In the genomic region with DNA sequence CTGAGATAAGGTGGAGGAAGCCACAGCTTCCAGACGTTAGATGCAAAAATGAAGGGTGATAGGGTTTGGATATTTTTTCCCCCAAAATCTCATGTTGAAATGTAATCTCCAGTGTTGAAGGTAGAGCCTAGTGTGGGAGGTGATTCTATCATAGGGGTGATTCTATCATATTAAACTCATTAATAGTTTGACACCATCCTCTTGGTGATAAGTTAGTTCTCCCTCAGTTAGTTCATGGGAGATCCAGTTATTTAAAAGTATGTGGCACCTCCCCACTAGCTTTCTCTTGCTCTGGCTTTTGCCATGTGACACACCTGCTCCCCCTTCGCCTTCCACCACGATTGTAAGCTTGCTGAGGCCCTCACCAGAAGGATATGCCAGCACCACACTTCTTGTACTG, we compare ENCODE assay signal across 38 cellular contexts.
"Had no signal": no experiment of that assay in that cellular context is flagged by ENCODE, and none has a peak within 500 bp of the region (broad histone marks: within the 10 kb centered on the region; RNA-seq: fewer than 3 reads in every experiment).

No MANE protein-coding gene starts in this region.

- H3K27ac Mint-ChIP-seq: activated CD4-positive, alpha-beta memory T cell treated with anti-CD3 and anti-CD28 coated beads, Interleukin-2, amount 10 ng/mL, durations not matched to agents 7 days and 5 days; activated CD4-positive, alpha-beta T cell treated with anti-CD3 and anti-CD28 coated beads for 36 hours; activated CD4-positive, alpha-beta T cell treated with anti-CD3 and anti-CD28 coated beads, Interleukin-2, amount 10 ng/mL, durations not matched to agents 7 days and 5 days; activated CD8-positive, alpha-beta memory T cell treated with anti-CD3 and anti-CD28 coated beads, Interleukin-2, amount 10 ng/mL, durations not matched to agents 7 days and 5 days; activated CD8-positive, alpha-beta T cell treated with anti-CD3 and anti-CD28 coated beads, Interleukin-2, amount 10 ng/mL, durations not matched to agents 7 days and 5 days; activated naive CD4-positive, alpha-beta T cell treated with anti-CD3 and anti-CD28 coated beads, Interleukin-2, amount 10 ng/mL, durations not matched to agents 7 days and 5 days; activated naive CD4-positive, alpha-beta T cell treated with anti-CD3 and anti-CD28 coated beads, Interleukin-2, amount 50 U/mL, for 24 hours; activated naive CD8-positive, alpha-beta T cell; activated naive CD8-positive, alpha-beta T cell treated with anti-CD3 and anti-CD28 coated beads, Interleukin-2, amount 10 ng/mL, durations not matched to agents 7 days and 5 days; activated naive CD8-positive, alpha-beta T cell treated with anti-CD3 and anti-CD28 coated beads, Interleukin-2, amount 50 U/mL, for 24 hours; activated T-cell treated with anti-CD3 and anti-CD28 coated beads, Interleukin-2, amount 50 U/mL, for 24 hours; activated T-helper 2 cell treated with anti-CD3 and anti-CD28 coated beads, Interferon-gamma antibody, Interleukin-2, Interleukin-4, amounts not matched to agents 10 μg/mL and 5 μg/mL and 100 μg/mL, durations not matched to agents 14 hours and 24 hours and 36 hours; brain; T-helper 1 cell treated with Interleukin-12 subunit alpha and Interleukin-12 subunit beta and Interleukin-4 antibody, amounts not matched to agents 30 μg/mL and 1 μg/mL, for 36 hours; T-helper 2 cell treated with Interferon-gamma antibody and Interleukin-4, amounts not matched to agents 5 μg/mL and 100 μg/mL, for 36 hours; WTC11 had no signal

- H3K4me3 Mint-ChIP-seq: activated CD4-positive, alpha-beta memory T cell treated with anti-CD3 and anti-CD28 coated beads, Interleukin-2, amount 10 ng/mL, durations not matched to agents 7 days and 5 days; activated CD4-positive, alpha-beta T cell treated with anti-CD3 and anti-CD28 coated beads for 36 hours; activated CD4-positive, alpha-beta T cell treated with anti-CD3 and anti-CD28 coated beads, Interleukin-2, amount 10 ng/mL, durations not matched to agents 7 days and 5 days; activated CD8-positive, alpha-beta memory T cell treated with anti-CD3 and anti-CD28 coated beads, Interleukin-2, amount 10 ng/mL, durations not matched to agents 7 days and 5 days; activated CD8-positive, alpha-beta T cell treated with anti-CD3 and anti-CD28 coated beads, Interleukin-2, amount 10 ng/mL, durations not matched to agents 7 days and 5 days; activated naive CD4-positive, alpha-beta T cell treated with anti-CD3 and anti-CD28 coated beads, Interleukin-2, amount 10 ng/mL, durations not matched to agents 7 days and 5 days; activated naive CD4-positive, alpha-beta T cell treated with anti-CD3 and anti-CD28 coated beads, Interleukin-2, amount 50 U/mL, for 24 hours; activated naive CD8-positive, alpha-beta T cell; activated naive CD8-positive, alpha-beta T cell treated with anti-CD3 and anti-CD28 coated beads, Interleukin-2, amount 10 ng/mL, durations not matched to agents 7 days and 5 days; activated naive CD8-positive, alpha-beta T cell treated with anti-CD3 and anti-CD28 coated beads, Interleukin-2, amount 50 U/mL, for 24 hours; activated T-cell treated with anti-CD3 and anti-CD28 coated beads, Interleukin-2, amount 50 U/mL, for 24 hours; brain; central memory CD8-positive, alpha-beta T cell; T-helper 1 cell treated with Interleukin-12 subunit alpha and Interleukin-12 subunit beta and Interleukin-4 antibody, amounts not matched to agents 30 μg/mL and 1 μg/mL, for 36 hours; T-helper 2 cell treated with Interferon-gamma antibody and Interleukin-4, amounts not matched to agents 5 μg/mL and 100 μg/mL, for 36 hours; WTC11 had no signal

- H3K27me3 Mint-ChIP-seq: activated CD4-positive, alpha-beta memory T cell treated with anti-CD3 and anti-CD28 coated beads, Interleukin-2, amount 10 ng/mL, durations not matched to agents 7 days and 5 days; activated CD4-positive, alpha-beta T cell treated with anti-CD3 and anti-CD28 coated beads for 36 hours; activated CD4-positive, alpha-beta T cell treated with anti-CD3 and anti-CD28 coated beads, Interleukin-2, amount 10 ng/mL, durations not matched to agents 7 days and 5 days; activated CD8-positive, alpha-beta memory T cell treated with anti-CD3 and anti-CD28 coated beads, Interleukin-2, amount 10 ng/mL, durations not matched to agents 7 days and 5 days; activated naive CD4-positive, alpha-beta T cell treated with anti-CD3 and anti-CD28 coated beads, Interleukin-2, amount 50 U/mL, for 24 hours; activated naive CD8-positive, alpha-beta T cell treated with anti-CD3 and anti-CD28 coated beads, Interleukin-2, amount 50 U/mL, for 24 hours; activated T-cell treated with anti-CD3 and anti-CD28 coated beads, Interleukin-2, amount 50 U/mL, for 24 hours; brain; central memory CD8-positive, alpha-beta T cell had no signal

- H3K27ac ChIP-seq: ascending aorta, cardiac muscle cell, VCaP had no signal

- H3K4me3 ChIP-seq: ascending aorta, cardiac muscle cell had no signal

- H3K9me3 ChIP-seq: ascending aorta had no signal

- H3K9me3 Mint-ChIP-seq: activated CD4-positive, alpha-beta memory T cell treated with anti-CD3 and anti-CD28 coated beads, Interleukin-2, amount 10 ng/mL, durations not matched to agents 7 days and 5 days; activated CD4-positive, alpha-beta T cell treated with anti-CD3 and anti-CD28 coated beads, Interleukin-2, amount 10 ng/mL, durations not matched to agents 7 days and 5 days; activated naive CD4-positive, alpha-beta T cell treated with anti-CD3 and anti-CD28 coated beads, Interleukin-2, amount 10 ng/mL, durations not matched to agents 7 days and 5 days; activated naive CD4-positive, alpha-beta T cell treated with anti-CD3 and anti-CD28 coated beads, Interleukin-2, amount 50 U/mL, for 24 hours; activated naive CD8-positive, alpha-beta T cell treated with anti-CD3 and anti-CD28 coated beads, Interleukin-2, amount 10 ng/mL, durations not matched to agents 7 days and 5 days; activated naive CD8-positive, alpha-beta T cell treated with anti-CD3 and anti-CD28 coated beads, Interleukin-2, amount 50 U/mL, for 24 hours; activated T-cell treated with anti-CD3 and anti-CD28 coated beads, Interleukin-2, amount 50 U/mL, for 24 hours; activated T-helper 2 cell treated with anti-CD3 and anti-CD28 coated beads, Interferon-gamma antibody, Interleukin-2, Interleukin-4, amounts not matched to agents 10 μg/mL and 5 μg/mL and 100 μg/mL, durations not matched to agents 14 hours and 24 hours and 36 hours; brain; central memory CD8-positive, alpha-beta T cell; T-helper 1 cell treated with Interleukin-12 subunit alpha and Interleukin-12 subunit beta and Interleukin-4 antibody, amounts not matched to agents 30 μg/mL and 1 μg/mL, for 36 hours; T-helper 2 cell treated with Interferon-gamma antibody and Interleukin-4, amounts not matched to agents 5 μg/mL and 100 μg/mL, for 36 hours; WTC11 had no signal

- H3K36me3 Mint-ChIP-seq: activated CD8-positive, alpha-beta memory T cell treated with anti-CD3 and anti-CD28 coated beads, Interleukin-2, amount 10 ng/mL, durations not matched to agents 7 days and 5 days; activated naive CD4-positive, alpha-beta T cell treated with anti-CD3 and anti-CD28 coated beads, Interleukin-2, amount 10 ng/mL, durations not matched to agents 7 days and 5 days; activated naive CD4-positive, alpha-beta T cell treated with anti-CD3 and anti-CD28 coated beads, Interleukin-2, amount 50 U/mL, for 24 hours; activated naive CD8-positive, alpha-beta T cell; activated naive CD8-positive, alpha-beta T cell treated with anti-CD3 and anti-CD28 coated beads, Interleukin-2, amount 10 ng/mL, durations not matched to agents 7 days and 5 days; brain; WTC11 had no signal

- H3K36me3 ChIP-seq: ascending aorta, cardiac muscle cell had no signal

- DNase-seq: activated CD4-positive, alpha-beta memory T cell treated with anti-CD3 and anti-CD28 coated beads, Interleukin-2, amount 10 ng/mL, durations not matched to agents 7 days and 5 days; activated CD4-positive, alpha-beta T cell treated with anti-CD3 and anti-CD28 coated beads for 1 hour; activated CD4-positive, alpha-beta T cell treated with anti-CD3 and anti-CD28 coated beads for 36 hours; activated CD4-positive, alpha-beta T cell treated with anti-CD3 and anti-CD28 coated beads for 48 hours; activated CD4-positive, alpha-beta T cell treated with anti-CD3 and anti-CD28 coated beads, Interleukin-2, amount 10 ng/mL, durations not matched to agents 7 days and 5 days; activated CD4-positive, alpha-beta T cell treated with anti-CD3 and anti-CD28 coated beads, Interleukin-2, amount 50 U/mL, for 48 hours; activated CD4-positive, CD25-positive, alpha-beta regulatory T cell; activated CD8-positive, alpha-beta memory T cell treated with anti-CD3 and anti-CD28 coated beads for 24 hours; activated CD8-positive, alpha-beta memory T cell treated with anti-CD3 and anti-CD28 coated beads, Interleukin-2, amount 10 ng/mL, durations not matched to agents 7 days and 5 days; activated CD8-positive, alpha-beta memory T cell treated with anti-CD3 and anti-CD28 coated beads, Interleukin-2, amount 50 U/mL, for 48 hours; activated CD8-positive, alpha-beta T cell treated with anti-CD3 and anti-CD28 coated beads, Interleukin-2, amount 10 ng/mL, durations not matched to agents 7 days and 5 days; activated effector memory CD4-positive, alpha-beta T cell treated with Interleukin-2 at 50 U/mL for 16 hours; activated gamma-delta T cell; activated naive CD4-positive, alpha-beta T cell treated with anti-CD3 and anti-CD28 coated beads, Interleukin-2, amount 10 ng/mL, durations not matched to agents 7 days and 5 days; activated naive CD4-positive, alpha-beta T cell treated with Interleukin-2 at 50 U/mL for 16 hours; activated naive CD8-positive, alpha-beta T cell treated with anti-CD3 and anti-CD28 coated beads, Interleukin-2, amount 10 ng/mL, durations not matched to agents 7 days and 5 days; activated naive CD8-positive, alpha-beta T cell treated with anti-CD3 and anti-CD28 coated beads, Interleukin-2, amount 50 U/mL, for 24 hours; activated T-cell treated with anti-CD3 and anti-CD28 coated beads, Interleukin-2, amount 50 U/mL, for 24 hours; activated T-cell treated with anti-CD3 and anti-CD28 coated beads, Interleukin-2, amount 50 U/mL, for 48 hours; amygdala; anterior cingulate cortex; caudate nucleus; cerebellar nuclear complex; T-helper 1 cell; T-helper 2 cell; T-helper 9 cell had no signal

- H3K27me3 ChIP-seq: ascending aorta, cardiac muscle cell had no signal

- H3K4me1 ChIP-seq: ascending aorta had no signal

- ATAC-seq: activated CD4-positive, alpha-beta T cell treated with anti-CD3 and anti-CD28 coated beads for 36 hours; activated CD4-positive, CD25-positive, alpha-beta regulatory T cell treated with anti-CD3 and anti-CD28 coated beads, Interleukin-2, amount 50 U/mL, for 24 hours; activated CD8-positive, alpha-beta memory T cell treated with anti-CD3 and anti-CD28 coated beads, Interleukin-2, amount 10 ng/mL, durations not matched to agents 7 days and 5 days; activated CD8-positive, alpha-beta T cell treated with anti-CD3 and anti-CD28 coated beads, Interleukin-2, amount 10 ng/mL, durations not matched to agents 7 days and 5 days; activated naive CD8-positive, alpha-beta T cell treated with anti-CD3 and anti-CD28 coated beads, Interleukin-2, amount 50 U/mL, for 24 hours; WTC11 had no signal

- H3K4me1 Mint-ChIP-seq: activated CD4-positive, alpha-beta memory T cell treated with anti-CD3 and anti-CD28 coated beads, Interleukin-2, amount 10 ng/mL, durations not matched to agents 7 days and 5 days; activated CD4-positive, alpha-beta T cell treated with anti-CD3 and anti-CD28 coated beads for 36 hours; activated CD4-positive, alpha-beta T cell treated with anti-CD3 and anti-CD28 coated beads, Interleukin-2, amount 10 ng/mL, durations not matched to agents 7 days and 5 days; activated CD8-positive, alpha-beta memory T cell treated with anti-CD3 and anti-CD28 coated beads, Interleukin-2, amount 10 ng/mL, durations not matched to agents 7 days and 5 days; activated naive CD4-positive, alpha-beta T cell treated with anti-CD3 and anti-CD28 coated beads, Interleukin-2, amount 10 ng/mL, durations not matched to agents 7 days and 5 days; activated naive CD4-positive, alpha-beta T cell treated with anti-CD3 and anti-CD28 coated beads, Interleukin-2, amount 50 U/mL, for 24 hours; activated naive CD8-positive, alpha-beta T cell treated with anti-CD3 and anti-CD28 coated beads, Interleukin-2, amount 50 U/mL, for 24 hours; central memory CD8-positive, alpha-beta T cell had no signal
